ENCODE assay signal across 19 cellular contexts in genomic region chr22:50057868-50058311, GRCh38. TPM values are rescaled to one million over a fixed set of nuclear protein-coding genes. Genes with fewer than 3 reads are reported as not detected.
A peak's percentile ranks its signal among the peaks of the same experiment; 100 is the strongest.
DNase-seq lines count a peak whose midpoint lies in the region; ATAC-seq, FAIRE-seq and TF ChIP-seq lines count a peak whose summit lies in the region.
"Had no signal": no experiment of that assay in that cellular context is flagged by ENCODE, and none has a peak within 500 bp of the region (broad histone marks: within the 10 kb centered on the region; RNA-seq: fewer than 3 reads in every experiment).

TSS of gene TTLL8 (minus strand) at chr22:50058298.

- H3K36me3 Mint-ChIP-seq in CD4-positive, alpha-beta T cell (ENCODE audit: low read depth): no peaks in the 10 kb centered on the region
- H3K36me3 Mint-ChIP-seq: activated naive CD4-positive, alpha-beta T cell treated with anti-CD3 and anti-CD28 coated beads, Interleukin-2, amount 50 U/mL, for 24 hours had no signal

- H3K36me3 ChIP-seq in OCI-LY7 (ENCODE audit: insufficient read depth, low read length): no peaks in the 10 kb centered on the region
- no peaks in the 10 kb centered on the region for H3K36me3 ChIP-seq in iPS-15b (ENCODE audit: control insufficient read depth, insufficient read depth, low read length)
- no peaks in the 10 kb centered on the region for H3K36me3 ChIP-seq in osteoblast (ENCODE audit: insufficient read depth, low read length)
- H3K36me3 ChIP-seq in HepG2 (replicated peaks in 1 of 2; ENCODE audit: control insufficient read depth in 1 of 2, insufficient read depth in 2 of 2, low read length in 2 of 2): no peaks in the 10 kb centered on the region

- peaks cover 36% of the 10 kb centered on the region for H3K27me3 ChIP-seq in CD4-positive, alpha-beta T cell (ENCODE audit: control insufficient read depth, insufficient read depth, low read length)
- H3K27me3 ChIP-seq in iPS-15b (ENCODE audit: control insufficient read depth, insufficient read depth, low read length): peaks cover 5% of the 10 kb centered on the region
- H3K27me3 ChIP-seq in osteoblast (ENCODE audit: insufficient read depth, low read length): peaks cover 17% of the 10 kb centered on the region
- H3K27me3 ChIP-seq in HepG2 (ENCODE audit: control insufficient read depth in 1 of 2, insufficient read depth in 2 of 2, low read length in 2 of 2): peaks cover 4 to 29% of the 10 kb centered on the region in 2 experiments

- H3K27me3 Mint-ChIP-seq in CD4-positive, alpha-beta T cell: peaks cover 46% of the 10 kb centered on the region

- in situ Hi-C loops in HepG2 (cut with HindIII; ENCODE audit: extremely low pct_ligation_motif_present, low pct_unique_long_range_greater_than_20kb): no loop called here

- H3K9me2 ChIP-seq in OCI-LY7 (ENCODE audit: insufficient read depth, low read length): no peaks in the 10 kb centered on the region

- no peaks in the 10 kb centered on the region for H3K9me3 Mint-ChIP-seq in CD4-positive, alpha-beta T cell
- H3K9me3 Mint-ChIP-seq: activated naive CD4-positive, alpha-beta T cell treated with anti-CD3 and anti-CD28 coated beads, Interleukin-2, amount 50 U/mL, for 24 hours had no signal

- no peak within 1 kb of the TSS for H3K27ac Mint-ChIP-seq in CD4-positive, alpha-beta T cell
- H3K27ac Mint-ChIP-seq: activated naive CD4-positive, alpha-beta T cell treated with anti-CD3 and anti-CD28 coated beads, Interleukin-2, amount 50 U/mL, for 24 hours had no signal

- no peak within 1 kb of the TSS for H3K4me3 Mint-ChIP-seq in CD4-positive, alpha-beta T cell

- H4K20me1 ChIP-seq in OCI-LY7 (ENCODE audit: insufficient read depth, low read length) (no peaks in the 10 kb centered on the region), osteoblast (ENCODE audit: insufficient read depth, low read length) (no peaks in the 10 kb centered on the region), HepG2 (ENCODE audit: insufficient read depth, low read length) (no peaks in the 10 kb centered on the region)

- H3K9ac ChIP-seq in iPS-15b (ENCODE audit: low read depth, low read length): no peak within 1 kb of the TSS
- no peak within 1 kb of the TSS for H3K9ac ChIP-seq in HepG2 (ENCODE audit: insufficient read depth, low read depth, low read length)

- H3K4me3 ChIP-seq in OCI-LY7 (ENCODE audit: low read depth, low read length, poor library complexity, severe bottlenecking) (no peak within 1 kb of the TSS), iPS-15b (ENCODE audit: low read depth, low read length) (peak within 1 kb of the TSS; percentile 58), osteoblast (ENCODE audit: insufficient read depth, low read length) (no peak within 1 kb of the TSS), HepG2 (replicated peaks in 1 of 3; ENCODE audit: insufficient read depth in 1 of 3, low read depth in 2 of 3, low read length in 3 of 3) (no peak within 1 kb of the TSS)

- ATAC-seq in CD4-positive, alpha-beta T cell (ENCODE audit: poor library complexity): peak; percentile 34
- no peak for ATAC-seq in HepG2

- TF ChIP-seq EP300 in HepG2 (IDR thresholded peaks at IDR 0.05; ENCODE audit: low read depth in 2 of 2, low read length in 2 of 2) (no peak), HepG2 (CRISPR knock-in tag; IDR thresholded peaks at IDR 0.05; ENCODE audit: borderline replicate concordance) (no peak)

- no peak for TF ChIP-seq RAD21 in HepG2 (CRISPR knock-in tag; IDR thresholded peaks at IDR 0.05)

- H2AFZ ChIP-seq in OCI-LY7 (ENCODE audit: low read length) (no peak within 1 kb of the TSS), osteoblast (ENCODE audit: low read length) (no peak within 1 kb of the TSS), HepG2 (ENCODE audit: low read length) (no peak within 1 kb of the TSS)

- intact Hi-C loops in CD4-positive, alpha-beta T cell (cut with DNase I, micrococcal nuclease): no loop called here
- intact Hi-C loops in OCI-LY7 (cut with micrococcal nuclease; ENCODE audit: unreplicated experiment) (no loop called here), HepG2 (cut with micrococcal nuclease; ENCODE audit: unreplicated experiment) (no loop called here)

- TF ChIP-seq CTCF in CD4-positive, alpha-beta T cell (IDR thresholded peaks at IDR 0.05): no peak
- TF ChIP-seq CTCF in OCI-LY7 (conservative IDR thresholded peaks at IDR 0.05; ENCODE audit: low read length) (no peak), osteoblast (IDR thresholded peaks at IDR 0.05; ENCODE audit: extremely low read depth, low read depth, low read length) (no peak), HepG2 (CRISPR knock-in tag; IDR thresholded peaks at IDR 0.05) (no peak)

- BruUV-seq in OCI-LY7 (replicated peaks; lab: Mats Ljungman, UMichigan): no TSS peak
- BruUV-seq in HepG2 (replicated peaks; lab: Mats Ljungman, UMichigan): no TSS peak

- H3K4me2 ChIP-seq in OCI-LY7 (ENCODE audit: low read length): peak within 1 kb of the TSS; percentile 18; the same call in 1 of the 2 replicates
- peak within 1 kb of the TSS; percentile 51 for H3K4me2 ChIP-seq in osteoblast (ENCODE audit: insufficient read depth, low read length)
- no peak within 1 kb of the TSS for H3K4me2 ChIP-seq in HepG2 (ENCODE audit: low read depth, low read length)

- POLR2A ChIA-PET in CD4-positive, alpha-beta T cell (lab: Charles Lee): no interaction called here
- POLR2A ChIA-PET in OCI-LY7 (lab: Charles Lee) (no interaction called here), HepG2 (lab: Yijun Ruan, JAX) (no interaction called here)

- 86% methylated on average over 25 of the region's 40 CpGs for WGBS in HepG2 (ENCODE audit: low lambda C conversion rate)

- FAIRE-seq in HepG2 (lab: Jason Lieb, UNC): no peak

- CTCF ChIA-PET in CD4-positive, alpha-beta T cell (lab: Charles Lee): no interaction called here
- CTCF ChIA-PET in OCI-LY7 (lab: Charles Lee; ENCODE audit: unreplicated experiment) (no interaction called here), HepG2 (lab: Yijun Ruan, JAX; ENCODE audit: low intra/inter-chr PET ratio, low total read pairs) (no interaction called here)

- H3K27ac ChIP-seq in CD4-positive, alpha-beta T cell (ENCODE audit: low read depth, low read length): no peak within 1 kb of the TSS
- H3K27ac ChIP-seq in OCI-LY7 (ENCODE audit: low read depth, low read length, poor library complexity, severe bottlenecking) (no peak within 1 kb of the TSS), osteoblast (ENCODE audit: low read depth, low read length) (no peak within 1 kb of the TSS), HepG2 (ENCODE audit: extremely low read length, insufficient read depth, low read length) (no peak within 1 kb of the TSS)
- H3K27ac ChIP-seq: epithelial cell of prostate had no signal

- peaks cover 71% of the 10 kb centered on the region for H3K4me1 ChIP-seq in OCI-LY7 (ENCODE audit: insufficient read depth, low read length, poor library complexity, severe bottlenecking)
- H3K4me1 ChIP-seq in iPS-15b (ENCODE audit: control insufficient read depth, insufficient read depth, low read length): peaks cover 3% of the 10 kb centered on the region
- no peaks in the 10 kb centered on the region for H3K4me1 ChIP-seq in osteoblast (ENCODE audit: insufficient read depth, low read length)
- H3K4me1 ChIP-seq in HepG2 (ENCODE audit: insufficient read depth, low read length): peaks cover 7% of the 10 kb centered on the region; the same call in 1 of the 2 replicates

- H3K9me3 ChIP-seq in CD4-positive, alpha-beta T cell (ENCODE audit: control insufficient read depth, low read length): no peaks in the 10 kb centered on the region
- 0 out of 2 replicates have a peak, but pooled peaks cover 4% of the 10 kb centered on the region for H3K9me3 ChIP-seq in OCI-LY7 (ENCODE audit: low read length)
- H3K9me3 ChIP-seq in iPS-15b (ENCODE audit: control insufficient read depth, insufficient read depth, low read length): no peaks in the 10 kb centered on the region
- H3K9me3 ChIP-seq in osteoblast (ENCODE audit: low read depth, low read length): peaks cover 7% of the 10 kb centered on the region
- H3K9me3 ChIP-seq in HepG2 (ENCODE audit: low read length): no peaks in the 10 kb centered on the region

- TF ChIP-seq POLR2A in HepG2 (IDR thresholded peaks at IDR 0.05; ENCODE audit: insufficient read depth in 1 of 2, low read depth in 2 of 2, low read length in 2 of 2): no peak

- H3K79me2 ChIP-seq in OCI-LY7 (ENCODE audit: insufficient read depth, low read depth, low read length): no peaks in the 10 kb centered on the region
- H3K79me2 ChIP-seq in osteoblast (ENCODE audit: insufficient read depth, low read length): no peaks in the 10 kb centered on the region
- no peaks in the 10 kb centered on the region for H3K79me2 ChIP-seq in HepG2 (ENCODE audit: insufficient read depth, low read length)

- no peaks in the 10 kb centered on the region for H3K4me1 Mint-ChIP-seq in CD4-positive, alpha-beta T cell (ENCODE audit: low read depth)

- no peak for DNase-seq in CD4-positive, alpha-beta T cell
- DNase-seq in OCI-LY7 (ENCODE audit: low spot score) (no peak), osteoblast (ENCODE audit: insufficient read length, low spot score, missing footprints) (no peak), HK-2 (ENCODE audit: unreplicated experiment) (no peak), HepG2 (ENCODE audit: low spot score) (no peak), NCI-H69 (lab: John Stamatoyannopoulos, UW) (no peak), NCI-H345 treated with DMSO at 0.1 percent for 48 hours (lab: John Stamatoyannopoulos, UW; ENCODE audit: unreplicated experiment) (no peak)
- DNase-seq: AML-193; cerebellar nuclear complex; DMS79; NCI-H2081; retina; stimulated activated CD4-positive, alpha-beta T cell treated with anti-CD3 and anti-CD28 coated beads, Interleukin-2, amount 100 ng/mL, for 48 hours had no signal

RNA-seq across cellular contexts. Expression of gene TTLL8, which starts in this region (rescaled TPM):
- total RNA-seq in CD4-positive, alpha-beta T cell: not detected
- 0.06 TPM in 1 of 2 replicates, not detected in the other for total RNA-seq in OCI-LY7 (2014; rRNA removed; shearing (Covaris generic))
- 0.72 and 1.3 TPM in 2 replicates for total RNA-seq in OCI-LY7 (2022)
- total RNA-seq in osteoblast: not detected in 2 replicates
- total RNA-seq in HepG2 (2016; rRNA removed; fragmentation: Illumina TruSeq; extraction: Trizol): not detected in 2 replicates
- not detected in 2 replicates for total RNA-seq in HepG2 (2016; cell fraction: cytosol; rRNA removed; fragmentation: Illumina TruSeq; extraction: Trizol; ENCODE audit: low read depth)
- total RNA-seq in HepG2 (2016; cell fraction: insoluble cytoplasmic fraction; rRNA removed; fragmentation: Illumina TruSeq; extraction: Trizol): not detected in 2 replicates
- total RNA-seq in HepG2 (2016; cell fraction: membrane; rRNA removed; fragmentation: Illumina TruSeq; extraction: Trizol): not detected in 2 replicates
- total RNA-seq in HepG2 (2016; cell fraction: nucleus; rRNA removed; fragmentation: Illumina TruSeq; extraction: Trizol): not detected in 2 replicates
- not detected in 2 replicates for polyA plus RNA-seq in HepG2 (2011; rRNA removed)
- polyA plus RNA-seq in HepG2 (2011; cell fraction: cytosol; rRNA removed): not detected in 2 replicates
- not detected in 2 replicates for polyA plus RNA-seq in HepG2 (2011; cell fraction: nucleus; rRNA removed)
- not detected in 2 replicates for polyA plus RNA-seq in HepG2 (2012)
- not detected in 2 replicates for polyA plus RNA-seq in HepG2 (2016; cell fraction: cytosol; fragmentation: Illumina TruSeq; extraction: Trizol; ENCODE audit: low read depth)
- polyA plus RNA-seq in HepG2 (2016; cell fraction: insoluble cytoplasmic fraction; fragmentation: Illumina TruSeq; extraction: Trizol; ENCODE audit: low read depth): not detected in 2 replicates
- not detected in 2 replicates for polyA plus RNA-seq in HepG2 (2016; cell fraction: membrane; fragmentation: Illumina TruSeq; extraction: Trizol; ENCODE audit: low read depth)
- polyA plus RNA-seq in HepG2 (2016; cell fraction: nucleus; fragmentation: Illumina TruSeq; extraction: Trizol; ENCODE audit: insufficient read depth, low read depth): not detected in 2 replicates
- polyA minus RNA-seq in HepG2 (2011; rRNA and poly(A)+ RNA removed; ENCODE audit: low replicate concordance): not detected in 2 replicates
- not detected in 2 replicates for polyA minus RNA-seq in HepG2 (2011; cell fraction: cytosol; rRNA and poly(A)+ RNA removed)
- polyA minus RNA-seq in HepG2 (2011; cell fraction: nucleus; rRNA and poly(A)+ RNA removed): not detected in 2 replicates
- total RNA-seq: LHCN-M2, mononuclear cell, SK-MEL-5 had no signal

Comparison
In these comparisons a context has a peak if more than half of its experiments do, and no peak if none do; other contexts are left out.
1. Peak in ATAC-seq in CD4-positive, alpha-beta T cell; RNA of the gene not detected or under 1 TPM.